In genomic region chr18:61851279-61851678, GRCh38 we compare ENCODE assay signal across 24 cellular contexts. TPM values are rescaled to one million over a fixed set of nuclear protein-coding genes. Genes with fewer than 3 reads are reported as not detected.
DNase-seq lines count a peak whose midpoint lies in the region; FAIRE-seq and TF ChIP-seq lines count a peak whose summit lies in the region.
"Had no signal": no experiment of that assay in that cellular context is flagged by ENCODE, and none has a peak within 500 bp of the region (broad histone marks: within the 10 kb centered on the region; RNA-seq: fewer than 3 reads in every experiment).

No MANE protein-coding gene starts in this region.

- H3K4me1 Mint-ChIP-seq in astrocyte (ENCODE audit: low read depth, unreplicated experiment) = peaks cover 44% of the 10 kb centered on the region
- peaks cover 41% of the 10 kb centered on the region for H3K4me1 Mint-ChIP-seq in progenitor cell of endocrine pancreas (ENCODE audit: low read depth)
- H3K4me1 Mint-ChIP-seq in activated T-helper 2 cell treated with anti-CD3 and anti-CD28 coated beads, Interferon-gamma antibody, Interleukin-2, Interleukin-4, amounts not matched to agents 10 μg/mL and 5 μg/mL and 100 μg/mL, durations not matched to agents 14 hours and 24 hours and 36 hours (ENCODE audit: low read depth) = peaks cover 4% of the 10 kb centered on the region
- H3K4me1 Mint-ChIP-seq: IgD-negative memory B cell had no signal

- H3K27ac ChIP-seq in mammary epithelial cell (ENCODE audit: insufficient read depth, low read depth, low read length) (peak overlapping the region; percentile 58), breast epithelium (no peak overlapping the region), astrocyte (ENCODE audit: low read depth, low read length) (peak overlapping the region; percentile 70), tibial artery (peak overlapping the region; percentile 26 to 49)
- H3K27ac ChIP-seq: Peyer's patch, SK-N-MC had no signal

- H3K4me3 ChIP-seq in mammary epithelial cell (replicated peaks in 1 of 3; ENCODE audit: insufficient read depth in 1 of 3, low read depth in 2 of 3, low read length in 3 of 3) (no peak overlapping the region), breast epithelium (no peak overlapping the region), astrocyte (ENCODE audit: insufficient read depth, low read depth, low read length) (no peak overlapping the region), fibroblast of the aortic adventitia (ENCODE audit: low read depth, low read length) (no peak overlapping the region), tibial artery (no peak overlapping the region)
- H3K4me3 ChIP-seq: Peyer's patch, SK-N-MC had no signal

- TF ChIP-seq CTCF in mammary epithelial cell (conservative IDR thresholded peaks at IDR 0.05 in 1 of 2, IDR thresholded peaks at IDR 0.05 in 1 of 2; ENCODE audit: extremely low read depth in 1 of 2, insufficient read depth in 1 of 2, low read depth in 1 of 2, low read length in 2 of 2) (no peak), breast epithelium (IDR thresholded peaks at IDR 0.05) (no peak), astrocyte (IDR thresholded peaks at IDR 0.05; ENCODE audit: insufficient read depth, low read depth, low read length) (no peak), fibroblast of the aortic adventitia (IDR thresholded peaks at IDR 0.05; ENCODE audit: insufficient read depth, low read length) (no peak), tibial artery (IDR thresholded peaks at IDR 0.05) (no peak), progenitor cell of endocrine pancreas (IDR thresholded peaks at IDR 0.05; ENCODE audit: unreplicated experiment) (no peak)

- whole genome bisulfite sequencing in mammary epithelial cell (ENCODE audit: low coverage, missing lambda C conversion rate) = 90% methylated on average over 3 of the region's 3 CpGs

- H3K4me3 Mint-ChIP-seq in astrocyte (ENCODE audit: unreplicated experiment) (no peak overlapping the region), progenitor cell of endocrine pancreas (ENCODE audit: low read depth) (no peak overlapping the region)
- H3K4me3 Mint-ChIP-seq in activated T-helper 2 cell treated with anti-CD3 and anti-CD28 coated beads, Interferon-gamma antibody, Interleukin-2, Interleukin-4, amounts not matched to agents 10 μg/mL and 5 μg/mL and 100 μg/mL, durations not matched to agents 14 hours and 24 hours and 36 hours (ENCODE audit: low read depth) = no peak overlapping the region
- H3K4me3 Mint-ChIP-seq: CD8-positive, alpha-beta T cell; IgD-negative memory B cell had no signal

- no peak for TF ChIP-seq POLR2A in breast epithelium (IDR thresholded peaks at IDR 0.05)

- H3K4me2 ChIP-seq in mammary epithelial cell (ENCODE audit: insufficient read depth, low read depth, low read length) (peak overlapping the region; percentile 47), astrocyte (ENCODE audit: low read length) (peak overlapping the region; percentile 21)

- H3K27me3 ChIP-seq in mammary epithelial cell (ENCODE audit: insufficient read depth, low read length) = no peaks in the 10 kb centered on the region
- no peaks in the 10 kb centered on the region for H3K27me3 ChIP-seq in breast epithelium
- no peaks in the 10 kb centered on the region for H3K27me3 ChIP-seq in astrocyte (ENCODE audit: insufficient read depth, low read length)
- no peaks in the 10 kb centered on the region for H3K27me3 ChIP-seq in tibial artery
- H3K27me3 ChIP-seq: Peyer's patch had no signal

- no peaks in the 10 kb centered on the region for H3K27me3 Mint-ChIP-seq in astrocyte (ENCODE audit: low read depth, unreplicated experiment)
- no peaks in the 10 kb centered on the region for H3K27me3 Mint-ChIP-seq in progenitor cell of endocrine pancreas
- H3K27me3 Mint-ChIP-seq in activated T-helper 2 cell treated with anti-CD3 and anti-CD28 coated beads, Interferon-gamma antibody, Interleukin-2, Interleukin-4, amounts not matched to agents 10 μg/mL and 5 μg/mL and 100 μg/mL, durations not matched to agents 14 hours and 24 hours and 36 hours (ENCODE audit: low read depth) = peaks cover 14% of the 10 kb centered on the region

- H3K27ac Mint-ChIP-seq in astrocyte (ENCODE audit: unreplicated experiment) = no peak overlapping the region
- no peak overlapping the region for H3K27ac Mint-ChIP-seq in progenitor cell of endocrine pancreas
- H3K27ac Mint-ChIP-seq in activated T-helper 2 cell treated with anti-CD3 and anti-CD28 coated beads, Interferon-gamma antibody, Interleukin-2, Interleukin-4, amounts not matched to agents 10 μg/mL and 5 μg/mL and 100 μg/mL, durations not matched to agents 14 hours and 24 hours and 36 hours = no peak overlapping the region
- H3K27ac Mint-ChIP-seq: CD8-positive, alpha-beta T cell; IgD-negative memory B cell had no signal

- H2AFZ ChIP-seq in mammary epithelial cell (ENCODE audit: low read depth, low read length) (no peak overlapping the region), astrocyte (ENCODE audit: low read depth, low read length) (no peak overlapping the region)

- intact Hi-C loops in mammary epithelial cell (cut with micrococcal nuclease) = no loop called here
- intact Hi-C loops in breast epithelium (cut with DNase I; ENCODE audit: low total_unique reads) = no loop called here
- intact Hi-C loops in tibial artery (cut with DNase I; ENCODE audit: low total_unique reads) = no loop called here
- intact Hi-C loops in activated T-helper 2 cell treated with anti-CD3 and anti-CD28 coated beads, Interferon-gamma antibody, Interleukin-2, Interleukin-4, amounts not matched to agents 10 μg/mL and 5 μg/mL and 100 μg/mL, durations not matched to agents 14 hours and 24 hours and 36 hours (cut with micrococcal nuclease) = no loop called here

- H3K9ac ChIP-seq in mammary epithelial cell (ENCODE audit: insufficient read depth, low read length) (no peak overlapping the region), astrocyte (ENCODE audit: low read length) (peak overlapping the region; percentile 25)

- H3K4me1 ChIP-seq in mammary epithelial cell (ENCODE audit: insufficient read depth, low read length) (peaks cover 35% of the 10 kb centered on the region), breast epithelium (no peaks in the 10 kb centered on the region), astrocyte (ENCODE audit: insufficient read depth, low read length) (peaks cover 33% of the 10 kb centered on the region), tibial artery (peaks cover 0 to 83% (median 32%) of the 10 kb centered on the region in 4 donors)

- H4K20me1 ChIP-seq in mammary epithelial cell (ENCODE audit: insufficient read depth, low read length) (no peaks in the 10 kb centered on the region), astrocyte (ENCODE audit: insufficient read depth, low read length) (peaks cover 34% of the 10 kb centered on the region)

- no peaks in the 10 kb centered on the region for H3K9me3 ChIP-seq in mammary epithelial cell (replicated peaks; ENCODE audit: insufficient read depth, low read length)
- peaks cover 0 to under 1% of the 10 kb centered on the region in 2 donors for H3K9me3 ChIP-seq in breast epithelium
- no peaks in the 10 kb centered on the region for H3K9me3 ChIP-seq in astrocyte (ENCODE audit: insufficient read depth, low read depth, low read length)
- H3K9me3 ChIP-seq in tibial artery = no peaks in the 10 kb centered on the region
- H3K9me3 ChIP-seq: Peyer's patch had no signal

- DNase-seq in mammary epithelial cell (no peak), breast epithelium (ENCODE audit: low spot score in 2 of 2) (no peak), astrocyte (ENCODE audit: low read depth) (no peak), fibroblast of the aortic adventitia (ENCODE audit: low read depth) (peak; percentile 19), tibial artery (no peak), NCI-H510A treated with DMSO at 0.1 percent for 48 hours (lab: John Stamatoyannopoulos, UW) (no peak), progenitor cell of endocrine pancreas (ENCODE audit: low spot score, unreplicated experiment) (no peak)
- DNase-seq in activated T-helper 2 cell treated with anti-CD3 and anti-CD28 coated beads, Interferon-gamma antibody, Interleukin-2, Interleukin-4, amounts not matched to agents 10 μg/mL and 5 μg/mL and 100 μg/mL, durations not matched to agents 14 hours and 24 hours and 36 hours (ENCODE audit: low spot score) = no peak
- DNase-seq: 8988T; AML-193; C1 segment of cervical spinal cord; CD8-positive, alpha-beta T cell; GDM1; NCI-H1105; NCI-H2029 treated with DMSO at 0.1 percent for 48 hours; NCI-H226; NCI-H524; NK-92 treated with Interleukin-12 subunit alpha and Interleukin-12 subunit beta, amount 100 ng/mL, for 24 hours; Peyer's patch had no signal

- H3K36me3 Mint-ChIP-seq in astrocyte (ENCODE audit: low read depth, unreplicated experiment) = peaks cover 7% of the 10 kb centered on the region
- peaks cover 7% of the 10 kb centered on the region for H3K36me3 Mint-ChIP-seq in progenitor cell of endocrine pancreas (ENCODE audit: insufficient read depth)
- H3K36me3 Mint-ChIP-seq in activated T-helper 2 cell treated with anti-CD3 and anti-CD28 coated beads, Interferon-gamma antibody, Interleukin-2, Interleukin-4, amounts not matched to agents 10 μg/mL and 5 μg/mL and 100 μg/mL, durations not matched to agents 14 hours and 24 hours and 36 hours (ENCODE audit: low read depth) = no peaks in the 10 kb centered on the region
- H3K36me3 Mint-ChIP-seq: CD8-positive, alpha-beta T cell had no signal

- H3K36me3 ChIP-seq in mammary epithelial cell (ENCODE audit: insufficient read depth, low read length) (no peaks in the 10 kb centered on the region), breast epithelium (no peaks in the 10 kb centered on the region), astrocyte (ENCODE audit: insufficient read depth, low read length) (no peaks in the 10 kb centered on the region), tibial artery (no peaks in the 10 kb centered on the region)
- H3K36me3 ChIP-seq: Peyer's patch had no signal

- no peaks in the 10 kb centered on the region for H3K9me3 Mint-ChIP-seq in astrocyte (ENCODE audit: unreplicated experiment)
- no peaks in the 10 kb centered on the region for H3K9me3 Mint-ChIP-seq in progenitor cell of endocrine pancreas (ENCODE audit: low read depth)
- no peaks in the 10 kb centered on the region for H3K9me3 Mint-ChIP-seq in activated T-helper 2 cell treated with anti-CD3 and anti-CD28 coated beads, Interferon-gamma antibody, Interleukin-2, Interleukin-4, amounts not matched to agents 10 μg/mL and 5 μg/mL and 100 μg/mL, durations not matched to agents 14 hours and 24 hours and 36 hours
- H3K9me3 Mint-ChIP-seq: CD8-positive, alpha-beta T cell; IgD-negative memory B cell had no signal

- dilution Hi-C loops in mammary epithelial cell (cut with HindIII; ENCODE audit: low sequenced_read_pairs) = no loop called here

- peaks cover 79% of the 10 kb centered on the region for H3K79me2 ChIP-seq in mammary epithelial cell (ENCODE audit: insufficient read depth, low read length)
- peaks cover 70% of the 10 kb centered on the region for H3K79me2 ChIP-seq in astrocyte (ENCODE audit: insufficient read depth, low read length)

- no peak for FAIRE-seq in astrocyte (lab: Jason Lieb, UNC)
- FAIRE-seq: GM18507, HTR-8/SVneo had no signal

- CTCF ChIA-PET in mammary epithelial cell (lab: Charles Lee; ENCODE audit: low non-redundant PET) = no interaction called here

- BruUV-seq in mammary epithelial cell (replicated peaks; lab: Mats Ljungman, UMichigan) = no TSS peak

- in situ Hi-C loops in mammary epithelial cell (cut with MboI; ENCODE audit: low sequenced_read_pairs in 2 of 2) = no loop called here

RNA-seq across cellular contexts. Expression of gene RNF152, which starts 41.5 kb away (rescaled TPM):
- total RNA-seq in mammary epithelial cell (10 to 100 TPM; 27.3 to 51.3 TPM), breast epithelium (10 to 100 TPM in 2 of 3 donors, 1 to 10 TPM in 1; 8.6 to 64.5 (median 31.5) TPM), astrocyte (68.7 and 73.9 TPM in 2 replicates), fibroblast of the aortic adventitia (ENCODE audit: low replicate concordance) (7.3 and 12.8 TPM in 2 replicates), progenitor cell of endocrine pancreas (32.0 and 33.4 TPM in 2 replicates)
- 14.0 TPM for polyA plus RNA-seq in mammary epithelial cell
- 30.8 TPM for polyA minus RNA-seq in mammary epithelial cell
- 0.21 TPM in 2 replicates for total RNA-seq in activated T-helper 2 cell treated with anti-CD3 and anti-CD28 coated beads, Interferon-gamma antibody, Interleukin-2, Interleukin-4, amounts not matched to agents 10 μg/mL and 5 μg/mL and 100 μg/mL, durations not matched to agents 14 hours and 24 hours and 36 hours
- total RNA-seq: OCI-LY7 had no signal
- polyA plus RNA-seq: IgD-negative memory B cell had no signal

Comparison
In these comparisons a context has a peak if more than half of its experiments do, and no peak if none do; other contexts are left out.
1. H3K27ac ChIP-seq: peak in mammary epithelial cell (single experiment), astrocyte (single experiment) and tibial artery (2 of 2); none in breast epithelium (0 of 2).